ENCODE assay signal across 2 cellular contexts in genomic region chr5:134127988-134128647, GRCh38.
TF ChIP-seq lines count a peak whose summit lies in the region.

No MANE protein-coding gene starts in this region.

TF ChIP-seq in SK-N-SH, 30 proteins besides CTCF, POLR2A, EP300 and RAD21:
- TF ChIP-seq REST (IDR thresholded peaks at IDR 0.05; ENCODE audit: low read depth, low read length): no peak
- TF ChIP-seq IRF3 (IDR thresholded peaks at IDR 0.05; ENCODE audit: low read depth, low read length): no peak
- TF ChIP-seq TAF1 (IDR thresholded peaks at IDR 0.05; ENCODE audit: borderline replicate concordance, low read depth, low read length): no peak
- TF ChIP-seq USF2 (IDR thresholded peaks at IDR 0.05; ENCODE audit: borderline replicate concordance, low read depth, low read length): no peak

TF ChIP-seq in SK-N-SH treated with all-trans-retinoic acid at 6 μM for 48 hours, 23 proteins besides CTCF, POLR2A, EP300 and RAD21 (continued from another document):
- TF ChIP-seq TSHZ2 (CRISPR knock-in tag; IDR thresholded peaks at IDR 0.05): no peak
- no peak for TF ChIP-seq TOX (CRISPR knock-in tag; IDR thresholded peaks at IDR 0.05; ENCODE audit: borderline replicate concordance)
- TF ChIP-seq OSR1 (CRISPR knock-in tag; IDR thresholded peaks at IDR 0.05): no peak
- TF ChIP-seq PATZ1 (CRISPR knock-in tag; IDR thresholded peaks at IDR 0.05; ENCODE audit: borderline replicate concordance): no peak
- TF ChIP-seq ZNF565 (CRISPR knock-in tag; conservative IDR thresholded peaks at IDR 0.05; ENCODE audit: low read depth): no peak
- TF ChIP-seq CREB5 (CRISPR knock-in tag; IDR thresholded peaks at IDR 0.05; ENCODE audit: low read depth): no peak
- TF ChIP-seq ARNTL (CRISPR knock-in tag; IDR thresholded peaks at IDR 0.05; ENCODE audit: borderline replicate concordance, low read depth): no peak
- no peak for TF ChIP-seq ESRRG (CRISPR knock-in tag; IDR thresholded peaks at IDR 0.05)
- TF ChIP-seq BACH2 (CRISPR knock-in tag; IDR thresholded peaks at IDR 0.05; ENCODE audit: borderline replicate concordance): no peak
- TF ChIP-seq TCF4 (CRISPR knock-in tag; IDR thresholded peaks at IDR 0.05; ENCODE audit: borderline replicate concordance): no peak
- TF ChIP-seq ZNF70 (CRISPR knock-in tag; IDR thresholded peaks at IDR 0.05): no peak
- TF ChIP-seq CSRNP3 (CRISPR knock-in tag; IDR thresholded peaks at IDR 0.05): no peak
